ENCODE assay signal across 10 cellular contexts in the genomic region with DNA sequence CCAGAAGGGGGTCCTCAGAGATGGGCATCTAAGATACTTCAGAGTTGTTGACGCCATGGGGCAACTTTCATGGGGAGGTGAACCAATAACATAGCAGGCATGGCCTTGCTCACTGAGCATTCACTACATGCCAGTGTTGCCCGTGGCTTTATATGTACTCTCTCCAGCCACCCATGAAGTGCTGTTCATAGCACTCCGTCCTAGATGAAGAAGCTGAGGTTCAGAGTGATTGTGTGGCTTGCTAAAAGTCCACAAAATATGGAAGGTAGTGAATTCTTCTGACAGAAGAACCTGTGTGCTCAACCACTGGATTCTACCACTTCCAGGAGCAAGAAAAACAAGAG. TPM values are rescaled to one million over a fixed set of nuclear protein-coding genes. Genes with fewer than 3 reads are reported as not detected.
DNase-seq lines count a peak whose midpoint lies in the region; ATAC-seq lines count a peak whose summit lies in the region.
"Had no signal": no experiment of that assay in that cellular context is flagged by ENCODE, and none has a peak within 500 bp of the region (broad histone marks: within the 10 kb centered on the region; RNA-seq: fewer than 3 reads in every experiment).

No MANE protein-coding gene starts in this region.

- H3K4me1 Mint-ChIP-seq in activated T-helper 1 cell treated with anti-CD3 and anti-CD28 coated beads, Interleukin-12 subunit alpha, Interleukin-12 subunit beta, Interleukin-2, Interleukin-4 antibody, amounts not matched to agents 30 ng/mL and 10 ng/mL and 1 ng/mL, durations not matched to agents 14 hours and 24 hours and 36 hours (ENCODE audit: low read depth) = peaks cover 45% of the 10 kb centered on the region
- peaks cover 21 to 73% (median 33%) of the 10 kb centered on the region in 4 donors for H3K4me1 Mint-ChIP-seq in naive thymus-derived CD8-positive, alpha-beta T cell

- no peak overlapping the region for H3K4me3 Mint-ChIP-seq in activated T-helper 1 cell treated with anti-CD3 and anti-CD28 coated beads, Interleukin-12 subunit alpha, Interleukin-12 subunit beta, Interleukin-2, Interleukin-4 antibody, amounts not matched to agents 30 ng/mL and 10 ng/mL and 1 ng/mL, durations not matched to agents 14 hours and 24 hours and 36 hours
- H3K4me3 Mint-ChIP-seq in naive thymus-derived CD8-positive, alpha-beta T cell = peak overlapping the region; percentile 14 to 86 (median 76)

- no peaks in the 10 kb centered on the region for H3K27me3 Mint-ChIP-seq in activated T-helper 1 cell treated with anti-CD3 and anti-CD28 coated beads, Interleukin-12 subunit alpha, Interleukin-12 subunit beta, Interleukin-2, Interleukin-4 antibody, amounts not matched to agents 30 ng/mL and 10 ng/mL and 1 ng/mL, durations not matched to agents 14 hours and 24 hours and 36 hours (ENCODE audit: insufficient read depth)
- no peaks in the 10 kb centered on the region for H3K27me3 Mint-ChIP-seq in naive thymus-derived CD8-positive, alpha-beta T cell

- ATAC-seq in GM18502 (IDR thresholded peaks at IDR 0.05; ENCODE audit: poor library complexity, unreplicated experiment) (peak; percentile 25), HG02588 (IDR thresholded peaks at IDR 0.05; ENCODE audit: unreplicated experiment) (peak; percentile 19)
- ATAC-seq in naive thymus-derived CD8-positive, alpha-beta T cell = no peak

- no peaks in the 10 kb centered on the region for H3K9me3 Mint-ChIP-seq in activated T-helper 1 cell treated with anti-CD3 and anti-CD28 coated beads, Interleukin-12 subunit alpha, Interleukin-12 subunit beta, Interleukin-2, Interleukin-4 antibody, amounts not matched to agents 30 ng/mL and 10 ng/mL and 1 ng/mL, durations not matched to agents 14 hours and 24 hours and 36 hours
- no peaks in the 10 kb centered on the region for H3K9me3 Mint-ChIP-seq in naive thymus-derived CD8-positive, alpha-beta T cell

- intact Hi-C loops in activated T-helper 1 cell treated with anti-CD3 and anti-CD28 coated beads, Interleukin-12 subunit alpha, Interleukin-12 subunit beta, Interleukin-2, Interleukin-4 antibody, amounts not matched to agents 30 ng/mL and 10 ng/mL and 1 ng/mL, durations not matched to agents 14 hours and 24 hours and 36 hours (cut with micrococcal nuclease) = no loop called here

- peak overlapping the region; percentile 34 for H3K27ac Mint-ChIP-seq in activated T-helper 1 cell treated with anti-CD3 and anti-CD28 coated beads, Interleukin-12 subunit alpha, Interleukin-12 subunit beta, Interleukin-2, Interleukin-4 antibody, amounts not matched to agents 30 ng/mL and 10 ng/mL and 1 ng/mL, durations not matched to agents 14 hours and 24 hours and 36 hours
- peak overlapping the region in 8 of 10 donors; percentile 29 to 89 (median 83) for H3K27ac Mint-ChIP-seq in naive thymus-derived CD8-positive, alpha-beta T cell

- DNase-seq in activated T-helper 1 cell treated with anti-CD3 and anti-CD28 coated beads, Interleukin-12 subunit alpha, Interleukin-12 subunit beta, Interleukin-2, Interleukin-4 antibody, amounts not matched to agents 30 ng/mL and 10 ng/mL and 1 ng/mL, durations not matched to agents 14 hours and 24 hours and 36 hours (ENCODE audit: low spot score) = no peak
- DNase-seq in naive thymus-derived CD8-positive, alpha-beta T cell = no peak
- DNase-seq in iPS-NIHi11 (ENCODE audit: low spot score) (no peak), SIG-M5 (lab: John Stamatoyannopoulos, UW) (no peak), NCI-H128 (lab: John Stamatoyannopoulos, UW; ENCODE audit: unreplicated experiment) (no peak)
- DNase-seq in activated CD8-positive, alpha-beta memory T cell treated with anti-CD3 and anti-CD28 coated beads for 24 hours = no peak
- DNase-seq: activated CD4-positive, alpha-beta T cell treated with anti-CD3 and anti-CD28 coated beads, Interleukin-2, amount 50 U/mL, for 4 hours had no signal

- H3K36me3 Mint-ChIP-seq in activated T-helper 1 cell treated with anti-CD3 and anti-CD28 coated beads, Interleukin-12 subunit alpha, Interleukin-12 subunit beta, Interleukin-2, Interleukin-4 antibody, amounts not matched to agents 30 ng/mL and 10 ng/mL and 1 ng/mL, durations not matched to agents 14 hours and 24 hours and 36 hours (ENCODE audit: low read depth) = peaks cover 3% of the 10 kb centered on the region
- no peaks in the 10 kb centered on the region for H3K36me3 Mint-ChIP-seq in naive thymus-derived CD8-positive, alpha-beta T cell

- POLR2A ChIA-PET in naive thymus-derived CD8-positive, alpha-beta T cell (lab: Charles Lee) = interaction anchor here (0.7 to 3.7 kb wide), 6 partner anchors 10 to 842 kb away, joined by 3 to 36 read pairs (median 11); a partner anchor contains a TSS

RNA-seq across cellular contexts. Expression of a gene that starts 9.8 kb away (rescaled TPM):
- 17.5 and 18.8 TPM in 2 replicates for total RNA-seq in activated T-helper 1 cell treated with anti-CD3 and anti-CD28 coated beads, Interleukin-12 subunit alpha, Interleukin-12 subunit beta, Interleukin-2, Interleukin-4 antibody, amounts not matched to agents 30 ng/mL and 10 ng/mL and 1 ng/mL, durations not matched to agents 14 hours and 24 hours and 36 hours
- 10 to 100 TPM; 19.8 to 25.1 TPM for total RNA-seq in naive thymus-derived CD8-positive, alpha-beta T cell
- polyA plus RNA-seq in naive thymus-derived CD8-positive, alpha-beta T cell = 1 to 10 TPM; 4.1 to 6.8 (median 5.0) TPM

RNA-seq across cellular contexts. Expression of a gene that starts 42.4 kb away (rescaled TPM):
- total RNA-seq in activated T-helper 1 cell treated with anti-CD3 and anti-CD28 coated beads, Interleukin-12 subunit alpha, Interleukin-12 subunit beta, Interleukin-2, Interleukin-4 antibody, amounts not matched to agents 30 ng/mL and 10 ng/mL and 1 ng/mL, durations not matched to agents 14 hours and 24 hours and 36 hours = 144 and 145 TPM in 2 replicates
- total RNA-seq in naive thymus-derived CD8-positive, alpha-beta T cell = 100 to 1,000 TPM; 110 TPM
- polyA plus RNA-seq in naive thymus-derived CD8-positive, alpha-beta T cell = 100 to 1,000 TPM; 232 to 246 (median 232) TPM

RNA-seq across cellular contexts. Expression of a gene that starts 42.7 kb away (rescaled TPM):
- 12.7 and 15.5 TPM in 2 replicates for total RNA-seq in activated T-helper 1 cell treated with anti-CD3 and anti-CD28 coated beads, Interleukin-12 subunit alpha, Interleukin-12 subunit beta, Interleukin-2, Interleukin-4 antibody, amounts not matched to agents 30 ng/mL and 10 ng/mL and 1 ng/mL, durations not matched to agents 14 hours and 24 hours and 36 hours
- 10 to 100 TPM; 12.0 to 12.4 TPM for total RNA-seq in naive thymus-derived CD8-positive, alpha-beta T cell
- polyA plus RNA-seq in naive thymus-derived CD8-positive, alpha-beta T cell = 1 to 10 TPM in 2 of 3 donors, under 1 TPM in 1; 0.50 to 2.2 (median 1.3) TPM

RNA-seq across cellular contexts. Expression of a gene that starts 58.0 kb away (rescaled TPM):
- 0.29 and 0.65 TPM in 2 replicates for total RNA-seq in activated T-helper 1 cell treated with anti-CD3 and anti-CD28 coated beads, Interleukin-12 subunit alpha, Interleukin-12 subunit beta, Interleukin-2, Interleukin-4 antibody, amounts not matched to agents 30 ng/mL and 10 ng/mL and 1 ng/mL, durations not matched to agents 14 hours and 24 hours and 36 hours
- 1 to 10 TPM in 1 of 2 experiments, under 1 TPM in 1; 0.71 to 1.0 TPM for total RNA-seq in naive thymus-derived CD8-positive, alpha-beta T cell
- polyA plus RNA-seq in naive thymus-derived CD8-positive, alpha-beta T cell = not detected
- total RNA-seq: epithelial cell of proximal tubule had no signal

Comparison
In these comparisons a context has a peak if more than half of its experiments do, and no peak if none do; other contexts are left out.
1. ATAC-seq: peak in GM18502 (single experiment) and HG02588 (single experiment); none in naive thymus-derived CD8-positive, alpha-beta T cell (0 of 2).